In the genomic region with DNA sequence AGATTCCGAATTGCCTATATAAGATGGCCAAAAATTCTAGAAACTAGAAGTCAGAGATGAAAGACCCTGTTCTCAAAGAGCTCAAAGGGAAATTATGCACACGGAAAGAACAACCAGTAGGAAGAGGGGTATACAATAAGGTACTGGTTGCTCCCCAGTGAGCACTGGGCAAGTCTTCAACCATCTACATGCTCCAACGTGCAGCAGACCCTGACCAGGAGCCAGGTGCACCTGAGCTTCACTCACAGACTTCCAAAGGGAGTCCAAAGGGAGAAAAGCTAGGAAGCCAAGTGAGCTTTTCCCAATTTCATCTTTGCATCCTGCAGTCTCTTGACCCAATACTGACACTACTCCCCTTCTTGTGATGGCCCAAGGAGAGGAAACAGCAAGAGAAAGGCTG, we compare ENCODE assay signal across 30 cellular contexts. TPM values are rescaled to one million over a fixed set of nuclear protein-coding genes. Genes with fewer than 3 reads are reported as not detected.
DNase-seq lines count a peak whose midpoint lies in the region; ATAC-seq, FAIRE-seq and TF ChIP-seq lines count a peak whose summit lies in the region.
"Had no signal": no experiment of that assay in that cellular context is flagged by ENCODE, and none has a peak within 500 bp of the region (broad histone marks: within the 10 kb centered on the region; RNA-seq: fewer than 3 reads in every experiment).

No MANE protein-coding gene starts in this region.

- intact Hi-C loops in HepG2 (cut with micrococcal nuclease; ENCODE audit: unreplicated experiment) (no loop called here), right lobe of liver (cut with DNase I) (no loop called here)

- H3K4me3 Mint-ChIP-seq in H9: no peak overlapping the region
- H3K4me3 Mint-ChIP-seq: activated naive CD4-positive, alpha-beta T cell treated with anti-CD3 and anti-CD28 coated beads for 36 hours; activated T-cell treated with anti-CD3 and anti-CD28 coated beads, Interleukin-2, amount 50 U/mL, for 4 hours; endodermal cell had no signal

- H3K4ac ChIP-seq in H9 (ENCODE audit: low read depth, low read length): no peak overlapping the region

- no peak overlapping the region for H3K4me2 ChIP-seq in HepG2 (ENCODE audit: low read depth, low read length)
- peak overlapping the region; percentile 24 for H3K4me2 ChIP-seq in Loucy (ENCODE audit: low read depth, low read length, poor library complexity, severe bottlenecking)
- no peak overlapping the region for H3K4me2 ChIP-seq in H9 (ENCODE audit: insufficient read depth, insufficient read length, low read length)

- no peak for TF ChIP-seq POLR2A in HepG2 (IDR thresholded peaks at IDR 0.05; ENCODE audit: insufficient read depth in 1 of 2, low read depth in 2 of 2, low read length in 2 of 2)
- no peak for TF ChIP-seq POLR2A in right lobe of liver (IDR thresholded peaks at IDR 0.05)
- TF ChIP-seq POLR2A in Peyer's patch (IDR thresholded peaks at IDR 0.05): no peak

- CTCF ChIA-PET in HepG2 (lab: Yijun Ruan, JAX; ENCODE audit: low intra/inter-chr PET ratio, low total read pairs): no interaction called here

- no peak overlapping the region for H3K14ac ChIP-seq in H9 (ENCODE audit: insufficient read depth, low read length)

- peaks cover 8 to 13% of the 10 kb centered on the region in 2 experiments for H3K4me1 Mint-ChIP-seq in H9

- H3K9me3 ChIP-seq in HepG2 (ENCODE audit: low read length) (no peaks in the 10 kb centered on the region), right lobe of liver (no peaks in the 10 kb centered on the region), Loucy (ENCODE audit: insufficient read depth, low read depth, low read length) (no peaks in the 10 kb centered on the region), liver (ENCODE audit: control insufficient read depth in 4 of 4, low read length in 3 of 4) (no peaks in the 10 kb centered on the region), Peyer's patch (no peaks in the 10 kb centered on the region), H9 (ENCODE audit: control insufficient read depth, low read depth, low read length) (no peaks in the 10 kb centered on the region)
- H3K9me3 ChIP-seq: breast epithelium, heart left ventricle, mucosa of descending colon, right atrium auricular region, upper lobe of left lung had no signal

- peaks cover 5 to 23% of the 10 kb centered on the region in 2 experiments; a peak in 3 of 5 replicates for H3K36me3 ChIP-seq in HepG2 (replicated peaks in 1 of 2; ENCODE audit: control insufficient read depth in 1 of 2, insufficient read depth in 2 of 2, low read length in 2 of 2)
- peaks cover 0 to 30% (median 7%) of the 10 kb centered on the region in 4 donors for H3K36me3 ChIP-seq in right lobe of liver
- no peaks in the 10 kb centered on the region for H3K36me3 ChIP-seq in Loucy (ENCODE audit: insufficient read depth, low read length)
- peaks cover 0 to 13% (median 9%) of the 10 kb centered on the region in 4 donors for H3K36me3 ChIP-seq in liver (ENCODE audit: control insufficient read depth in 4 of 4, insufficient read depth in 3 of 4, low read depth in 1 of 4, low read length in 3 of 4)
- H3K36me3 ChIP-seq in Peyer's patch: peaks cover 0 to 22% (median 0%) of the 10 kb centered on the region in 3 donors
- H3K36me3 ChIP-seq: breast epithelium had no signal

- BruUV-seq in HepG2 (replicated peaks; lab: Mats Ljungman, UMichigan): no TSS peak

- H3K9ac ChIP-seq in HepG2 (ENCODE audit: insufficient read depth, low read depth, low read length) (no peak overlapping the region), Loucy (ENCODE audit: low read depth, low read length, poor library complexity, severe bottlenecking) (no peak overlapping the region), liver (ENCODE audit: low read depth in 1 of 2, low read length in 2 of 2) (no peak overlapping the region), H9 (ENCODE audit: extremely low read depth, insufficient read length, low read length) (no peak overlapping the region)
- H3K9ac ChIP-seq: parathyroid adenoma had no signal

- peaks cover 4% of the 10 kb centered on the region for H3K79me1 ChIP-seq in H9 (ENCODE audit: insufficient read depth, low read depth, low read length, poor library complexity, severe bottlenecking)

- TF ChIP-seq RAD21 in HepG2 (CRISPR knock-in tag; IDR thresholded peaks at IDR 0.05) (no peak), liver (IDR thresholded peaks at IDR 0.05) (no peak)

- no peak overlapping the region for H3K23ac ChIP-seq in H9 (ENCODE audit: insufficient read length, low read depth, low read length)

- no peak overlapping the region for H4K5ac ChIP-seq in H9 (ENCODE audit: insufficient read length, low read depth, low read length)

- no peak overlapping the region for H2BK120ac ChIP-seq in H9 (ENCODE audit: low read depth, low read length, poor library complexity, severe bottlenecking)

- H3K18ac ChIP-seq in H9 (ENCODE audit: insufficient read length, low read depth, low read length): no peak overlapping the region

- H3K4me3 ChIP-seq in HepG2 (replicated peaks in 1 of 3; ENCODE audit: insufficient read depth in 1 of 3, low read depth in 2 of 3, low read length in 3 of 3) (no peak overlapping the region), right lobe of liver (no peak overlapping the region), Loucy (ENCODE audit: low read length, poor library complexity, severe bottlenecking) (no peak overlapping the region), liver (ENCODE audit: low read depth in 1 of 3, low read length in 3 of 3) (no peak overlapping the region), Peyer's patch (no peak overlapping the region)
- H3K4me3 ChIP-seq: breast epithelium, heart left ventricle, lung, mucosa of descending colon, right atrium auricular region, upper lobe of left lung had no signal

- H3K23me2 ChIP-seq in H9 (ENCODE audit: insufficient read length, low read depth, low read length, poor library complexity, severe bottlenecking): peaks cover 5% of the 10 kb centered on the region

- no peak overlapping the region for H2BK15ac ChIP-seq in H9 (ENCODE audit: low read depth, low read length)

- H2BK12ac ChIP-seq in H9 (ENCODE audit: insufficient read length, low read depth, low read length): no peak overlapping the region

- no peak overlapping the region for H4K8ac ChIP-seq in H9 (replicated peaks; ENCODE audit: insufficient read length, low read depth, low read length)

- H2BK20ac ChIP-seq in H9 (ENCODE audit: low read depth, low read length, poor library complexity, severe bottlenecking): no peak overlapping the region

- H3K36me3 Mint-ChIP-seq in H9 (ENCODE audit: insufficient read depth in 1 of 3, low read depth in 3 of 3): peaks cover 14 to 51% (median 41%) of the 10 kb centered on the region in 3 experiments

- no peaks in the 10 kb centered on the region for H3K9me2 ChIP-seq in Loucy (replicated peaks; ENCODE audit: low read depth, low read length)

- H3K27me3 ChIP-seq in HepG2 (ENCODE audit: control insufficient read depth in 1 of 2, insufficient read depth in 2 of 2, low read length in 2 of 2): no peaks in the 10 kb centered on the region
- no peaks in the 10 kb centered on the region for H3K27me3 ChIP-seq in right lobe of liver
- no peaks in the 10 kb centered on the region for H3K27me3 ChIP-seq in Loucy (ENCODE audit: insufficient read depth, low read length, poor library complexity, severe bottlenecking)
- H3K27me3 ChIP-seq in liver (ENCODE audit: control insufficient read depth in 4 of 4, insufficient read depth in 4 of 4, low read length in 3 of 4): no peaks in the 10 kb centered on the region
- no peaks in the 10 kb centered on the region for H3K27me3 ChIP-seq in Peyer's patch
- H3K27me3 ChIP-seq in H9 (ENCODE audit: insufficient read depth, low read length): no peaks in the 10 kb centered on the region
- H3K27me3 ChIP-seq: breast epithelium, heart left ventricle, right atrium auricular region, upper lobe of left lung had no signal

- H4K91ac ChIP-seq in H9 (ENCODE audit: insufficient read length, low read depth, low read length): no peak overlapping the region

- peaks cover 7% of the 10 kb centered on the region for H3K27me3 Mint-ChIP-seq in H9 (ENCODE audit: low read depth)

- H3K27ac Mint-ChIP-seq in H9: no peak overlapping the region
- H3K27ac Mint-ChIP-seq: activated naive CD4-positive, alpha-beta T cell treated with anti-CD3 and anti-CD28 coated beads for 36 hours; endodermal cell had no signal

- FAIRE-seq in HepG2 (lab: Jason Lieb, UNC): no peak
- FAIRE-seq: colon, GM18507, HTR-8/SVneo had no signal

- in situ Hi-C loops in HepG2 (cut with HindIII; ENCODE audit: extremely low pct_ligation_motif_present, low pct_unique_long_range_greater_than_20kb): no loop called here

- no peak overlapping the region for H2AK5ac ChIP-seq in H9 (ENCODE audit: insufficient read length, low read length)

- H3K56ac ChIP-seq in H9 (ENCODE audit: insufficient read length, low read depth, low read length): no peak overlapping the region

- H3K79me2 ChIP-seq in HepG2 (ENCODE audit: insufficient read depth, low read length): peaks cover 27% of the 10 kb centered on the region
- peaks cover 15% of the 10 kb centered on the region for H3K79me2 ChIP-seq in Loucy (ENCODE audit: insufficient read depth, low read length)
- no peaks in the 10 kb centered on the region for H3K79me2 ChIP-seq in H9 (ENCODE audit: insufficient read depth, low read length)

- H3K9me3 Mint-ChIP-seq in H9: no peaks in the 10 kb centered on the region; a peak in 1 of 5 replicates
- H3K9me3 Mint-ChIP-seq: activated naive CD4-positive, alpha-beta T cell treated with anti-CD3 and anti-CD28 coated beads for 36 hours; activated T-cell treated with anti-CD3 and anti-CD28 coated beads, Interleukin-2, amount 50 U/mL, for 4 hours; endodermal cell; T-helper 2 cell treated with Interferon-gamma antibody and Interleukin-4, amounts not matched to agents 5 μg/mL and 100 μg/mL, for 36 hours had no signal

- H2AFZ ChIP-seq in HepG2 (ENCODE audit: low read length) (no peak overlapping the region), Loucy (ENCODE audit: low read length) (no peak overlapping the region), H9 (ENCODE audit: low read length) (no peak overlapping the region)
- H2AFZ ChIP-seq: parathyroid adenoma had no signal

- no peak overlapping the region for H2BK5ac ChIP-seq in H9 (ENCODE audit: insufficient read length, low read length)

- TF ChIP-seq EP300 in HepG2 (IDR thresholded peaks at IDR 0.05; ENCODE audit: low read depth in 2 of 2, low read length in 2 of 2): no peak
- no peak for TF ChIP-seq EP300 in HepG2 (CRISPR knock-in tag; IDR thresholded peaks at IDR 0.05; ENCODE audit: borderline replicate concordance)

- POLR2A ChIA-PET in HepG2 (lab: Yijun Ruan, JAX): no interaction called here

- H3T11ph ChIP-seq in H9 (ENCODE audit: low read length): no peak overlapping the region

- no peak for DNase-seq in HepG2 (ENCODE audit: low spot score)
- no peak for DNase-seq in right lobe of liver
- no peak for DNase-seq in Peyer's patch
- DNase-seq in H9: no peak
- DNase-seq: activated CD4-positive, alpha-beta T cell treated with anti-CD3 and anti-CD28 coated beads for 4 hours; activated T-cell treated with anti-CD3 and anti-CD28 coated beads, Interleukin-2, amount 50 U/mL, for 4 hours; amygdala; GF-D8; heart left ventricle; KG1; mucosa of descending colon; NCI-H2081 treated with DMSO at 0.1 percent for 48 hours; NCI-H446 treated with DMSO at 0.1 percent for 48 hours; stimulated activated CD4-positive, alpha-beta T cell treated with anti-CD3 and anti-CD28 coated beads, Interleukin-2, amount 100 ng/mL, for 48 hours; substantia nigra; upper lobe of left lung had no signal

- WGBS in HepG2 (ENCODE audit: low lambda C conversion rate): 99% methylated on average over 3 of the region's 3 CpGs
- 87% methylated on average over 3 of the region's 3 CpGs for WGBS in right lobe of liver (ENCODE audit: insufficient coverage, low coverage, low lambda C conversion rate, missing lambda C conversion rate)
- 95% methylated on average over 3 of the region's 3 CpGs for WGBS in liver
- no CpG with 5 or more reads among the region's 3 CpGs for WGBS in H9 (ENCODE audit: extremely low coverage, insufficient read length, low lambda C conversion rate)

- peaks cover 2% of the 10 kb centered on the region; the same call in 1 of the 2 replicates for H4K20me1 ChIP-seq in HepG2 (ENCODE audit: insufficient read depth, low read length)
- no peaks in the 10 kb centered on the region for H4K20me1 ChIP-seq in Loucy (ENCODE audit: insufficient read depth, low read length, poor library complexity, severe bottlenecking)
- no peaks in the 10 kb centered on the region for H4K20me1 ChIP-seq in H9 (ENCODE audit: control insufficient read depth, insufficient read depth, insufficient read length)

- peaks cover 56% of the 10 kb centered on the region for H3K4me1 ChIP-seq in HepG2 (ENCODE audit: insufficient read depth, low read length)
- peaks cover 0 to 22% (median 8%) of the 10 kb centered on the region in 4 donors for H3K4me1 ChIP-seq in right lobe of liver
- H3K4me1 ChIP-seq in Loucy (ENCODE audit: insufficient read depth, low read length, poor library complexity, severe bottlenecking): peaks cover 13% of the 10 kb centered on the region
- peaks cover 1 to 17% (median 11%) of the 10 kb centered on the region in 4 donors for H3K4me1 ChIP-seq in liver (ENCODE audit: control insufficient read depth in 4 of 4, insufficient read depth in 4 of 4, low read length in 3 of 4)
- peaks cover 0 to 46% (median 9%) of the 10 kb centered on the region in 4 donors for H3K4me1 ChIP-seq in Peyer's patch
- H3K4me1 ChIP-seq in H9 (ENCODE audit: insufficient read depth, low read length): no peaks in the 10 kb centered on the region

- TF ChIP-seq CTCF in HepG2 (CRISPR knock-in tag; IDR thresholded peaks at IDR 0.05): no peak
- TF ChIP-seq CTCF in right lobe of liver (IDR thresholded peaks at IDR 0.05): no peak
- no peak for TF ChIP-seq CTCF in Loucy (conservative IDR thresholded peaks at IDR 0.05; ENCODE audit: low read length)
- TF ChIP-seq CTCF in liver (IDR thresholded peaks at IDR 0.05; ENCODE audit: low read depth, low read length, missing input control): peak; percentile 1
- no peak for TF ChIP-seq CTCF in Peyer's patch (IDR thresholded peaks at IDR 0.05)
- TF ChIP-seq CTCF in H9 (conservative IDR thresholded peaks at IDR 0.05): no peak

- no peak overlapping the region for H3K27ac ChIP-seq in HepG2 (ENCODE audit: extremely low read length, insufficient read depth, low read length)
- no peak overlapping the region for H3K27ac ChIP-seq in right lobe of liver
- H3K27ac ChIP-seq in liver (ENCODE audit: low read depth in 1 of 2, low read length in 2 of 2): no peak overlapping the region
- no peak overlapping the region for H3K27ac ChIP-seq in Peyer's patch
- H3K27ac ChIP-seq in H9 (ENCODE audit: insufficient read length, low read depth, low read length): no peak overlapping the region
- H3K27ac ChIP-seq: parathyroid adenoma had no signal

- no peak for ATAC-seq in HepG2
- no peak for ATAC-seq in right lobe of liver
- ATAC-seq in HG03565 (IDR thresholded peaks at IDR 0.05; ENCODE audit: unreplicated experiment): no peak
- ATAC-seq: activated T-cell treated with anti-CD3 and anti-CD28 coated beads, Interleukin-2, amount 50 U/mL, for 4 hours; esophagus mucosa; heart left ventricle; mucosa of descending colon had no signal

- no peaks in the 10 kb centered on the region for H3F3A ChIP-seq in Loucy (ENCODE audit: low read depth)

RNA-seq across cellular contexts. Expression of gene REEP5, which starts 3.9 kb away (rescaled TPM):
- total RNA-seq in HepG2 (2016; rRNA removed; fragmentation: Illumina TruSeq; extraction: Trizol): 26.3 and 49.4 TPM in 2 replicates
- 13.4 and 19.2 TPM in 2 replicates for total RNA-seq in HepG2 (2016; cell fraction: cytosol; rRNA removed; fragmentation: Illumina TruSeq; extraction: Trizol; ENCODE audit: low read depth)
- total RNA-seq in HepG2 (2016; cell fraction: insoluble cytoplasmic fraction; rRNA removed; fragmentation: Illumina TruSeq; extraction: Trizol): 28.3 and 50.6 TPM in 2 replicates
- 14.5 and 17.4 TPM in 2 replicates for total RNA-seq in HepG2 (2016; cell fraction: membrane; rRNA removed; fragmentation: Illumina TruSeq; extraction: Trizol)
- 39.0 and 46.8 TPM in 2 replicates for total RNA-seq in HepG2 (2016; cell fraction: nucleus; rRNA removed; fragmentation: Illumina TruSeq; extraction: Trizol)
- polyA plus RNA-seq in HepG2 (2011; rRNA removed): 217 and 239 TPM in 2 replicates
- polyA plus RNA-seq in HepG2 (2011; cell fraction: cytosol; rRNA removed): 109 and 117 TPM in 2 replicates
- polyA plus RNA-seq in HepG2 (2011; cell fraction: nucleus; rRNA removed): 33.6 and 41.1 TPM in 2 replicates
- 46.8 and 51.5 TPM in 2 replicates for polyA plus RNA-seq in HepG2 (2012)
- polyA plus RNA-seq in HepG2 (2016; cell fraction: cytosol; fragmentation: Illumina TruSeq; extraction: Trizol; ENCODE audit: low read depth): 28.6 and 31.5 TPM in 2 replicates
- polyA plus RNA-seq in HepG2 (2016; cell fraction: insoluble cytoplasmic fraction; fragmentation: Illumina TruSeq; extraction: Trizol; ENCODE audit: low read depth): 50.0 and 51.6 TPM in 2 replicates
- polyA plus RNA-seq in HepG2 (2016; cell fraction: membrane; fragmentation: Illumina TruSeq; extraction: Trizol; ENCODE audit: low read depth): 18.4 and 23.4 TPM in 2 replicates
- polyA plus RNA-seq in HepG2 (2016; cell fraction: nucleus; fragmentation: Illumina TruSeq; extraction: Trizol; ENCODE audit: insufficient read depth, low read depth): 95.9 and 120 TPM in 2 replicates
- 214 and 312 TPM in 2 replicates for polyA minus RNA-seq in HepG2 (2011; rRNA and poly(A)+ RNA removed; ENCODE audit: low replicate concordance)
- 57.0 and 58.9 TPM in 2 replicates for polyA minus RNA-seq in HepG2 (2011; cell fraction: cytosol; rRNA and poly(A)+ RNA removed)
- 27.4 and 38.7 TPM in 2 replicates for polyA minus RNA-seq in HepG2 (2011; cell fraction: nucleus; rRNA and poly(A)+ RNA removed)
- total RNA-seq in right lobe of liver: 10 to 100 TPM; 52.2 to 75.6 (median 64.0) TPM
- 10 to 100 TPM; 41.5 to 42.4 TPM for total RNA-seq in liver
- polyA plus RNA-seq in liver: 100 to 1,000 TPM in 1 of 2 donors, 10 to 100 TPM in 1; 45.7 to 182 TPM
- 10 to 100 TPM; 19.8 to 47.5 (median 35.6) TPM for total RNA-seq in Peyer's patch
- 45.3 and 46.2 TPM in 2 replicates for total RNA-seq in H9 (2021)

RNA-seq across cellular contexts. Expression of gene SRP19, which starts 57.0 kb away (rescaled TPM):
- total RNA-seq in HepG2 (2016; rRNA removed; fragmentation: Illumina TruSeq; extraction: Trizol) (143 and 214 TPM in 2 replicates), right lobe of liver (10 to 100 TPM; 17.0 to 63.4 (median 23.3) TPM), liver (10 to 100 TPM; 22.0 to 49.4 TPM), Peyer's patch (10 to 100 TPM; 15.7 to 63.7 (median 27.1) TPM), H9 (2021) (78.9 and 82.5 TPM in 2 replicates)
- 62.6 and 64.2 TPM in 2 replicates for total RNA-seq in HepG2 (2016; cell fraction: cytosol; rRNA removed; fragmentation: Illumina TruSeq; extraction: Trizol; ENCODE audit: low read depth)
- 152 and 219 TPM in 2 replicates for total RNA-seq in HepG2 (2016; cell fraction: insoluble cytoplasmic fraction; rRNA removed; fragmentation: Illumina TruSeq; extraction: Trizol)
- 73.5 and 79.8 TPM in 2 replicates for total RNA-seq in HepG2 (2016; cell fraction: membrane; rRNA removed; fragmentation: Illumina TruSeq; extraction: Trizol)
- 73.5 and 78.9 TPM in 2 replicates for total RNA-seq in HepG2 (2016; cell fraction: nucleus; rRNA removed; fragmentation: Illumina TruSeq; extraction: Trizol)
- polyA plus RNA-seq in HepG2 (2011; rRNA removed) (35.1 and 46.9 TPM in 2 replicates), liver (10 to 100 TPM; 52.2 to 65.5 TPM)
- 15.6 and 25.6 TPM in 2 replicates for polyA plus RNA-seq in HepG2 (2011; cell fraction: cytosol; rRNA removed)
- 9.2 and 18.0 TPM in 2 replicates for polyA plus RNA-seq in HepG2 (2011; cell fraction: nucleus; rRNA removed)
- polyA plus RNA-seq in HepG2 (2012): 71.3 and 73.7 TPM in 2 replicates
- 42.9 and 50.3 TPM in 2 replicates for polyA plus RNA-seq in HepG2 (2016; cell fraction: cytosol; fragmentation: Illumina TruSeq; extraction: Trizol; ENCODE audit: low read depth)
- polyA plus RNA-seq in HepG2 (2016; cell fraction: insoluble cytoplasmic fraction; fragmentation: Illumina TruSeq; extraction: Trizol; ENCODE audit: low read depth): 225 and 263 TPM in 2 replicates
- polyA plus RNA-seq in HepG2 (2016; cell fraction: membrane; fragmentation: Illumina TruSeq; extraction: Trizol; ENCODE audit: low read depth): 59.5 and 64.7 TPM in 2 replicates
- polyA plus RNA-seq in HepG2 (2016; cell fraction: nucleus; fragmentation: Illumina TruSeq; extraction: Trizol; ENCODE audit: insufficient read depth, low read depth): 119 and 127 TPM in 2 replicates
- polyA minus RNA-seq in HepG2 (2011; rRNA and poly(A)+ RNA removed; ENCODE audit: low replicate concordance): 1.5 and 4.9 TPM in 2 replicates
- 16.3 and 21.2 TPM in 2 replicates for polyA minus RNA-seq in HepG2 (2011; cell fraction: cytosol; rRNA and poly(A)+ RNA removed)
- 24.8 and 29.1 TPM in 2 replicates for polyA minus RNA-seq in HepG2 (2011; cell fraction: nucleus; rRNA and poly(A)+ RNA removed)

RNA-seq across cellular contexts. Expression of gene DCP2, which starts 58.5 kb away (rescaled TPM):
- total RNA-seq in HepG2 (2016; rRNA removed; fragmentation: Illumina TruSeq; extraction: Trizol): 63.4 and 113 TPM in 2 replicates
- total RNA-seq in HepG2 (2016; cell fraction: cytosol; rRNA removed; fragmentation: Illumina TruSeq; extraction: Trizol; ENCODE audit: low read depth): 96.6 and 97.4 TPM in 2 replicates
- total RNA-seq in HepG2 (2016; cell fraction: insoluble cytoplasmic fraction; rRNA removed; fragmentation: Illumina TruSeq; extraction: Trizol): 57.4 and 102 TPM in 2 replicates
- 46.7 and 55.6 TPM in 2 replicates for total RNA-seq in HepG2 (2016; cell fraction: membrane; rRNA removed; fragmentation: Illumina TruSeq; extraction: Trizol)
- 59.7 and 65.2 TPM in 2 replicates for total RNA-seq in HepG2 (2016; cell fraction: nucleus; rRNA removed; fragmentation: Illumina TruSeq; extraction: Trizol)
- polyA plus RNA-seq in HepG2 (2011; rRNA removed): 11.3 and 16.2 TPM in 2 replicates
- polyA plus RNA-seq in HepG2 (2011; cell fraction: cytosol; rRNA removed): 13.0 and 14.0 TPM in 2 replicates
- polyA plus RNA-seq in HepG2 (2011; cell fraction: nucleus; rRNA removed): 13.5 and 15.6 TPM in 2 replicates
- 15.9 and 20.6 TPM in 2 replicates for polyA plus RNA-seq in HepG2 (2012)
- polyA plus RNA-seq in HepG2 (2016; cell fraction: cytosol; fragmentation: Illumina TruSeq; extraction: Trizol; ENCODE audit: low read depth): 16.9 and 24.8 TPM in 2 replicates
- 28.8 and 30.9 TPM in 2 replicates for polyA plus RNA-seq in HepG2 (2016; cell fraction: insoluble cytoplasmic fraction; fragmentation: Illumina TruSeq; extraction: Trizol; ENCODE audit: low read depth)
- 20.7 and 23.8 TPM in 2 replicates for polyA plus RNA-seq in HepG2 (2016; cell fraction: membrane; fragmentation: Illumina TruSeq; extraction: Trizol; ENCODE audit: low read depth)
- 25.5 and 28.7 TPM in 2 replicates for polyA plus RNA-seq in HepG2 (2016; cell fraction: nucleus; fragmentation: Illumina TruSeq; extraction: Trizol; ENCODE audit: insufficient read depth, low read depth)
- 20.3 and 55.5 TPM in 2 replicates for polyA minus RNA-seq in HepG2 (2011; rRNA and poly(A)+ RNA removed; ENCODE audit: low replicate concordance)
- 15.7 and 21.4 TPM in 2 replicates for polyA minus RNA-seq in HepG2 (2011; cell fraction: cytosol; rRNA and poly(A)+ RNA removed)
- 69.1 and 82.4 TPM in 2 replicates for polyA minus RNA-seq in HepG2 (2011; cell fraction: nucleus; rRNA and poly(A)+ RNA removed)
- 10 to 100 TPM; 12.0 to 20.8 (median 14.6) TPM for total RNA-seq in right lobe of liver
- 10 to 100 TPM; 18.4 to 44.2 TPM for total RNA-seq in liver
- polyA plus RNA-seq in liver: 1 to 10 TPM; 2.9 to 6.4 TPM
- total RNA-seq in Peyer's patch: 10 to 100 TPM; 13.2 to 41.3 (median 22.8) TPM
- total RNA-seq in H9 (2021): 164 and 176 TPM in 2 replicates
